In genomic region chr15:90413411-90414379, GRCh38 we compare ENCODE assay signal across 1 cellular context.
TF ChIP-seq lines count a peak whose summit lies in the region.

No MANE protein-coding gene starts in this region.

TF ChIP-seq in GM12878, 131 proteins besides CTCF, POLR2A, EP300 and RAD21 (continued from another document):
- TF ChIP-seq, protein P1, sequence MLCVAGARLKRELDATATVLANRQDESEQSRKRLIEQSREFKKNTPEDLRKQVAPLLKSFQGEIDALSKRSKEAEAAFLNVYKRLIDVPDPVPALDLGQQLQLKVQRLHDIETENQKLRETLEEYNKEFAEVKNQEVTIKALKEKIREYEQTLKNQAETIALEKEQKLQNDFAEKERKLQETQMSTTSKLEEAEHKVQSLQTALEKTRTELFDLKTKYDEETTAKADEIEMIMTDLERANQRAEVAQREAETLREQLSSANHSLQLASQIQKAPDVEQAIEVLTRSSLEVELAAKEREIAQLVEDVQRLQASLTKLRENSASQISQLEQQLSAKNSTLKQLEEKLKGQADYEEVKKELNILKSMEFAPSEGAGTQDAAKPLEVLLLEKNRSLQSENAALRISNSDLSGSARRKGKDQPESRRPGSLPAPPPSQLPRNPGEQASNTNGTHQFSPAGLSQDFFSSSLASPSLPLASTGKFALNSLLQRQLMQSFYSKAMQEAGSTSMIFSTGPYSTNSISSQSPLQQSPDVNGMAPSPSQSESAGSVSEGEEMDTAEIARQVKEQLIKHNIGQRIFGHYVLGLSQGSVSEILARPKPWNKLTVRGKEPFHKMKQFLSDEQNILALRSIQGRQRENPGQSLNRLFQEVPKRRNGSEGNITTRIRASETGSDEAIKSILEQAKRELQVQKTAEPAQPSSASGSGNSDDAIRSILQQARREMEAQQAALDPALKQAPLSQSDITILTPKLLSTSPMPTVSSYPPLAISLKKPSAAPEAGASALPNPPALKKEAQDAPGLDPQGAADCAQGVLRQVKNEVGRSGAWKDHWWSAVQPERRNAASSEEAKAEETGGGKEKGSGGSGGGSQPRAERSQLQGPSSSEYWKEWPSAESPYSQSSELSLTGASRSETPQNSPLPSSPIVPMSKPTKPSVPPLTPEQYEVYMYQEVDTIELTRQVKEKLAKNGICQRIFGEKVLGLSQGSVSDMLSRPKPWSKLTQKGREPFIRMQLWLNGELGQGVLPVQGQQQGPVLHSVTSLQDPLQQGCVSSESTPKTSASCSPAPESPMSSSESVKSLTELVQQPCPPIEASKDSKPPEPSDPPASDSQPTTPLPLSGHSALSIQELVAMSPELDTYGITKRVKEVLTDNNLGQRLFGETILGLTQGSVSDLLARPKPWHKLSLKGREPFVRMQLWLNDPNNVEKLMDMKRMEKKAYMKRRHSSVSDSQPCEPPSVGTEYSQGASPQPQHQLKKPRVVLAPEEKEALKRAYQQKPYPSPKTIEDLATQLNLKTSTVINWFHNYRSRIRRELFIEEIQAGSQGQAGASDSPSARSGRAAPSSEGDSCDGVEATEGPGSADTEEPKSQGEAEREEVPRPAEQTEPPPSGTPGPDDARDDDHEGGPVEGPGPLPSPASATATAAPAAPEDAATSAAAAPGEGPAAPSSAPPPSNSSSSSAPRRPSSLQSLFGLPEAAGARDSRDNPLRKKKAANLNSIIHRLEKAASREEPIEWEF (IDR thresholded peaks at IDR 0.05; ENCODE audit: insufficient replicate concordance, low read depth, low read length), result no peak
- TF ChIP-seq, protein P2, sequence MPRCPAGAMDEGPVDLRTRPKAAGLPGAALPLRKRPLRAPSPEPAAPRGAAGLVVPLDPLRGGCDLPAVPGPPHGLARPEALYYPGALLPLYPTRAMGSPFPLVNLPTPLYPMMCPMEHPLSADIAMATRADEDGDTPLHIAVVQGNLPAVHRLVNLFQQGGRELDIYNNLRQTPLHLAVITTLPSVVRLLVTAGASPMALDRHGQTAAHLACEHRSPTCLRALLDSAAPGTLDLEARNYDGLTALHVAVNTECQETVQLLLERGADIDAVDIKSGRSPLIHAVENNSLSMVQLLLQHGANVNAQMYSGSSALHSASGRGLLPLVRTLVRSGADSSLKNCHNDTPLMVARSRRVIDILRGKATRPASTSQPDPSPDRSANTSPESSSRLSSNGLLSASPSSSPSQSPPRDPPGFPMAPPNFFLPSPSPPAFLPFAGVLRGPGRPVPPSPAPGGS (IDR thresholded peaks at IDR 0.05; ENCODE audit: borderline replicate concordance, insufficient read depth, low read depth, low read length, poor library complexity, severe bottlenecking), result no peak
